Comparison of ENCODE assay signal across 8 cellular contexts in genomic region chr20:61411743-61412142, GRCh38.
"Had no signal": no experiment of that assay in that cellular context is flagged by ENCODE, and none has a peak within 500 bp of the region (broad histone marks: within the 10 kb centered on the region; RNA-seq: fewer than 3 reads in every experiment).

No MANE protein-coding gene starts in this region.

- H3K27ac Mint-ChIP-seq: H9 had no signal

- FAIRE-seq: H54, K562 had no signal

- H2AFZ ChIP-seq: GM23248 had no signal

- H3K4me3 Mint-ChIP-seq: H9 had no signal

- H3K27ac ChIP-seq: GM23248, HL-60 had no signal

- ATAC-seq: K562 had no signal

- DNase-seq: GM23248, GOT3, H9, HCEC 1CT, IMR-90 had no signal

- H3K9ac ChIP-seq: GM23248 had no signal

- H3K4me3 ChIP-seq: GM23248, K562 had no signal
